23 cellular contexts compared by ENCODE assay signal in the genomic region with DNA sequence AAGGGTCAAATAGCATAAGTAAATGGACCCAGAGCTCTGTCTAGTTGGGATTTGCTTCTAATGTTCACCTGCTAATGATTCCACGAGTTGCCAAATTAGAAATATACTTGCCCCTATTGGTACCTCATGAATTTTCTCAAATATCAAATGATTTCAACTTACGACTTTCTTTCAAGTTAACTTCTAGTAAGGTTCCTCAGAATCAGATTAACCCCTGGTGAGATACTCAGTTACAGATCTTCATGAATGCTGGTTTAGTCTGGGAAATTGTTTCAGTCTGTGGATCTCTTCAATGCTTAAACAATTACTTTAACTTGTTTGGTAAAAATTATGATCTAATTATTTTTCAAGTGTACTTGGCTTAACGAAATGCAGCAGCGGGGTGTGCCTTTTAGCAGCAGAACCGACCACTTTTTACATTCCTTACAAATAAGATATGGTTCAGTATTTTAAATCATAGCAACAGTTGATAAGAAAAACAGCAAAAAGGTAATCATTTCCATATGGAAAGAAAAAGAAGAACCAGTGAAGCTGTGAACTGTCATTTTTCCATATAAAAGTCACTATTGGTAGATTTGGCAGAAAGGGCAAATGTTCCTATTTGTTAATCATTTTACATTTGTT. TPM values are rescaled to one million over a fixed set of nuclear protein-coding genes. Genes with fewer than 3 reads are reported as not detected.
DNase-seq lines count a peak whose midpoint lies in the region; ATAC-seq and TF ChIP-seq lines count a peak whose summit lies in the region.
"Had no signal": no experiment of that assay in that cellular context is flagged by ENCODE, and none has a peak within 500 bp of the region (broad histone marks: within the 10 kb centered on the region; RNA-seq: fewer than 3 reads in every experiment).

No MANE protein-coding gene starts in this region.

- peak overlapping the region; percentile 3 for H3K9ac ChIP-seq in SK-N-MC (ENCODE audit: insufficient read length)

- CTCF ChIA-PET in activated naive CD4-positive, alpha-beta T cell treated with anti-CD3 and anti-CD28 coated beads for 36 hours (lab: Charles Lee): interaction anchor here (0.7 to 1.6 kb wide), 7 partner anchors 9 to 97 kb away, joined by 4 to 11 read pairs (median 7); no protein-coding TSS in a partner anchor

- peaks cover 6% of the 10 kb centered on the region for H3K36me3 Mint-ChIP-seq in activated naive CD4-positive, alpha-beta T cell treated with anti-CD3 and anti-CD28 coated beads for 36 hours (ENCODE audit: low read depth)

- intact Hi-C loops in activated naive CD4-positive, alpha-beta T cell treated with anti-CD3 and anti-CD28 coated beads for 36 hours (cut with micrococcal nuclease): no loop called here

- no peak overlapping the region for H3K4me3 Mint-ChIP-seq in activated naive CD4-positive, alpha-beta T cell treated with anti-CD3 and anti-CD28 coated beads for 36 hours
- H3K4me3 Mint-ChIP-seq: activated CD4-positive, alpha-beta memory T cell treated with anti-CD3 and anti-CD28 coated beads, Interleukin-2, amount 10 ng/mL, durations not matched to agents 7 days and 5 days; activated T-helper 1 cell treated with anti-CD3 and anti-CD28 coated beads, Interleukin-12 subunit alpha, Interleukin-12 subunit beta, Interleukin-2, Interleukin-4 antibody, amounts not matched to agents 30 ng/mL and 10 ng/mL and 1 ng/mL, durations not matched to agents 14 hours and 24 hours and 36 hours; CD4-positive, alpha-beta memory T cell; effector memory CD8-positive, alpha-beta T cell; neural crest cell had no signal

- DNase-seq in activated naive CD4-positive, alpha-beta T cell treated with anti-CD3 and anti-CD28 coated beads for 36 hours: no peak
- DNase-seq in activated naive CD4-positive, alpha-beta T cell treated with anti-CD3 and anti-CD28 coated beads, Interleukin-2, amount 50 U/mL, for 16 hours: no peak
- no peak for DNase-seq in SK-N-MC (ENCODE audit: low read depth, low spot score)
- peak; percentile 49 for DNase-seq in fibroblast of gingiva (ENCODE audit: low read depth)
- no peak for DNase-seq in NCI-H345 (lab: John Stamatoyannopoulos, UW)
- DNase-seq in HuH-7.5 (ENCODE audit: low spot score): no peak
- DNase-seq in left lobe of liver (ENCODE audit: low spot score): no peak
- DNase-seq: activated CD4-positive, alpha-beta memory T cell treated with anti-CD3 and anti-CD28 coated beads, Interleukin-2, amount 10 ng/mL, durations not matched to agents 7 days and 5 days; amniotic stem cell; CD4-positive, alpha-beta memory T cell; DMS79 treated with DMSO at 0.1 percent for 48 hours; effector memory CD8-positive, alpha-beta T cell; GOT3; hippocampal formation; mesendoderm; NCI-H1436; NCI-H2171 treated with DMSO at 0.1 percent for 48 hours; NCI-H82; stimulated activated naive CD4-positive, alpha-beta T cell; upper lobe of right lung had no signal

- TF ChIP-seq CTCF in subcutaneous adipose tissue (IDR thresholded peaks at IDR 0.05; ENCODE audit: low read depth): peak; percentile 12

- H3K27ac Mint-ChIP-seq in activated naive CD4-positive, alpha-beta T cell treated with anti-CD3 and anti-CD28 coated beads for 36 hours: peak overlapping the region; percentile 70
- H3K27ac Mint-ChIP-seq: activated CD4-positive, alpha-beta memory T cell treated with anti-CD3 and anti-CD28 coated beads, Interleukin-2, amount 10 ng/mL, durations not matched to agents 7 days and 5 days; activated T-helper 1 cell treated with anti-CD3 and anti-CD28 coated beads, Interleukin-12 subunit alpha, Interleukin-12 subunit beta, Interleukin-2, Interleukin-4 antibody, amounts not matched to agents 30 ng/mL and 10 ng/mL and 1 ng/mL, durations not matched to agents 14 hours and 24 hours and 36 hours; effector memory CD8-positive, alpha-beta T cell had no signal

- H3K36me3 ChIP-seq in SK-N-MC (ENCODE audit: insufficient read depth, low read length): no peaks in the 10 kb centered on the region; the same call in 1 of the 2 replicates

- no peaks in the 10 kb centered on the region for H3K27me3 Mint-ChIP-seq in activated naive CD4-positive, alpha-beta T cell treated with anti-CD3 and anti-CD28 coated beads for 36 hours (ENCODE audit: low read depth)
- H3K27me3 Mint-ChIP-seq: activated CD4-positive, alpha-beta memory T cell treated with anti-CD3 and anti-CD28 coated beads, Interleukin-2, amount 10 ng/mL, durations not matched to agents 7 days and 5 days; CD4-positive, alpha-beta memory T cell; effector memory CD8-positive, alpha-beta T cell had no signal

- no peaks in the 10 kb centered on the region for H3K9me3 Mint-ChIP-seq in activated naive CD4-positive, alpha-beta T cell treated with anti-CD3 and anti-CD28 coated beads for 36 hours
- H3K9me3 Mint-ChIP-seq: activated CD4-positive, alpha-beta memory T cell treated with anti-CD3 and anti-CD28 coated beads, Interleukin-2, amount 10 ng/mL, durations not matched to agents 7 days and 5 days; activated T-helper 1 cell treated with anti-CD3 and anti-CD28 coated beads, Interleukin-12 subunit alpha, Interleukin-12 subunit beta, Interleukin-2, Interleukin-4 antibody, amounts not matched to agents 30 ng/mL and 10 ng/mL and 1 ng/mL, durations not matched to agents 14 hours and 24 hours and 36 hours; CD4-positive, alpha-beta memory T cell; effector memory CD8-positive, alpha-beta T cell; neural crest cell had no signal

- no peak for ATAC-seq in left lobe of liver
- ATAC-seq: effector memory CD8-positive, alpha-beta T cell; upper lobe of right lung had no signal

- H3K27ac ChIP-seq in SK-N-MC: peak overlapping the region; percentile 69
- H3K27ac ChIP-seq: upper lobe of right lung had no signal

- peak overlapping the region; percentile 14; the same call in 1 of the 2 replicates for H3K4me3 ChIP-seq in SK-N-MC
- H3K4me3 ChIP-seq: upper lobe of right lung had no signal

- H3K4me1 Mint-ChIP-seq in activated naive CD4-positive, alpha-beta T cell treated with anti-CD3 and anti-CD28 coated beads for 36 hours (ENCODE audit: low read depth): peaks cover 31% of the 10 kb centered on the region

- no peaks in the 10 kb centered on the region for H3K9me3 ChIP-seq in SK-N-MC (ENCODE audit: low read depth, low read length)
- H3K9me3 ChIP-seq: upper lobe of right lung had no signal

RNA-seq across cellular contexts. Expression of a gene that starts 34.5 kb away (rescaled TPM):
- total RNA-seq in activated naive CD4-positive, alpha-beta T cell treated with anti-CD3 and anti-CD28 coated beads for 36 hours: 10 to 100 TPM; 15.2 to 15.4 TPM
- total RNA-seq in subcutaneous adipose tissue: 10 to 100 TPM in 2 of 4 donors, 1 to 10 TPM in 2; 5.5 to 13.4 (median 9.7) TPM
- total RNA-seq in left lobe of liver: 6.2 TPM

RNA-seq across cellular contexts. Expression of a gene that starts 34.6 kb away (rescaled TPM):
- total RNA-seq in activated naive CD4-positive, alpha-beta T cell treated with anti-CD3 and anti-CD28 coated beads for 36 hours: 10 to 100 TPM; 42.1 to 48.5 TPM
- 10 to 100 TPM; 26.5 to 45.5 (median 35.0) TPM for total RNA-seq in subcutaneous adipose tissue
- total RNA-seq in left lobe of liver: 16.4 TPM
